ENCODE assay signal across 21 cellular contexts in genomic region chr10:57102234-57102633, GRCh38.
"Had no signal": no experiment of that assay in that cellular context is flagged by ENCODE, and none has a peak within 500 bp of the region (broad histone marks: within the 10 kb centered on the region; RNA-seq: fewer than 3 reads in every experiment).

No MANE protein-coding gene starts in this region.

- H3K4me1 Mint-ChIP-seq: activated naive CD8-positive, alpha-beta T cell treated with anti-CD3 and anti-CD28 coated beads for 36 hours; activated T-helper 17 cell treated with anti-CD3 and anti-CD28 coated beads, Interleukin-2, amount 50 U/mL, for 72 hours; nephron had no signal

- ATAC-seq: activated CD8-positive, alpha-beta T cell treated with anti-CD3 and anti-CD28 coated beads, Interleukin-2, amount 10 ng/mL, durations not matched to agents 7 days and 5 days; activated T-helper 17 cell treated with anti-CD3 and anti-CD28 coated beads, Interleukin-2, amount 50 U/mL, for 72 hours; gastroesophageal sphincter; right lobe of liver; upper lobe of right lung had no signal

- H3K4me3 ChIP-seq: gastroesophageal sphincter, right lobe of liver, skin epidermis, thyroid gland, upper lobe of right lung had no signal

- H3K4me3 Mint-ChIP-seq: activated CD8-positive, alpha-beta T cell treated with anti-CD3 and anti-CD28 coated beads, Interleukin-2, amount 10 ng/mL, durations not matched to agents 7 days and 5 days; activated naive CD8-positive, alpha-beta T cell treated with anti-CD3 and anti-CD28 coated beads for 36 hours; activated T-helper 17 cell treated with anti-CD3 and anti-CD28 coated beads, Interleukin-2, amount 50 U/mL, for 72 hours; nephron; stimulated activated naive CD8-positive, alpha-beta T cell treated with anti-CD3 and anti-CD28 coated beads, Interleukin-15, Interleukin-2, amounts not matched to agents 100 ng/mL and 50 ng/mL, for 24 hours had no signal

- H3K4me1 ChIP-seq: gastroesophageal sphincter, right lobe of liver, thyroid gland, upper lobe of right lung had no signal

- H3K9me3 Mint-ChIP-seq: nephron; stimulated activated naive CD8-positive, alpha-beta T cell treated with anti-CD3 and anti-CD28 coated beads, Interleukin-15, Interleukin-2, amounts not matched to agents 100 ng/mL and 50 ng/mL, for 24 hours had no signal

- H3K9me3 ChIP-seq: gastroesophageal sphincter, right lobe of liver, thyroid gland, upper lobe of right lung had no signal

- DNase-seq: activated CD4-positive, alpha-beta T cell treated with anti-CD3 and anti-CD28 coated beads for 1 hour; activated CD4-positive, alpha-beta T cell treated with anti-CD3 and anti-CD28 coated beads, Interleukin-2, amount 50 U/mL, for 1 hour; activated CD8-positive, alpha-beta T cell treated with anti-CD3 and anti-CD28 coated beads, Interleukin-2, amount 10 ng/mL, durations not matched to agents 7 days and 5 days; activated naive CD4-positive, alpha-beta T cell treated with Interleukin-2 at 50 U/mL for 16 hours; activated naive CD8-positive, alpha-beta T cell treated with anti-CD3 and anti-CD28 coated beads for 36 hours; activated T-cell treated with anti-CD3 and anti-CD28 coated beads, Interleukin-2, amount 50 U/mL, for 1 hour; cortex of kidney; head of caudate nucleus; occipital lobe; right lobe of liver; stimulated activated CD4-positive, alpha-beta T cell treated with anti-CD3 and anti-CD28 coated beads, Interleukin-1b, Interleukin-23, amount 100 ng/mL, for 48 hours; substantia nigra; thyroid gland; upper lobe of right lung; WERI-Rb-1 had no signal

- H3K27me3 Mint-ChIP-seq: activated naive CD8-positive, alpha-beta T cell treated with anti-CD3 and anti-CD28 coated beads for 36 hours; activated T-helper 17 cell treated with anti-CD3 and anti-CD28 coated beads, Interleukin-2, amount 50 U/mL, for 72 hours; stimulated activated naive CD8-positive, alpha-beta T cell treated with anti-CD3 and anti-CD28 coated beads, Interleukin-15, Interleukin-2, amounts not matched to agents 100 ng/mL and 50 ng/mL, for 24 hours had no signal

- H3K36me3 Mint-ChIP-seq: activated naive CD8-positive, alpha-beta T cell treated with anti-CD3 and anti-CD28 coated beads for 36 hours had no signal

- H3K27ac ChIP-seq: epithelial cell of prostate, gastroesophageal sphincter, right lobe of liver, skin epidermis, thyroid gland, upper lobe of right lung, WERI-Rb-1 had no signal

- H3K36me3 ChIP-seq: gastroesophageal sphincter, right lobe of liver, thyroid gland, upper lobe of right lung, WERI-Rb-1 had no signal

- H3K27me3 ChIP-seq: gastroesophageal sphincter, right lobe of liver, thyroid gland, upper lobe of right lung had no signal

- H3K27ac Mint-ChIP-seq: activated CD8-positive, alpha-beta T cell treated with anti-CD3 and anti-CD28 coated beads, Interleukin-2, amount 10 ng/mL, durations not matched to agents 7 days and 5 days; activated naive CD8-positive, alpha-beta T cell treated with anti-CD3 and anti-CD28 coated beads for 36 hours; activated T-helper 17 cell treated with anti-CD3 and anti-CD28 coated beads, Interleukin-2, amount 50 U/mL, for 72 hours; nephron; stimulated activated naive CD8-positive, alpha-beta T cell treated with anti-CD3 and anti-CD28 coated beads, Interleukin-15, Interleukin-2, amounts not matched to agents 100 ng/mL and 50 ng/mL, for 24 hours had no signal
